Comparison of ENCODE assay signal across 30 cellular contexts in the genomic region with DNA sequence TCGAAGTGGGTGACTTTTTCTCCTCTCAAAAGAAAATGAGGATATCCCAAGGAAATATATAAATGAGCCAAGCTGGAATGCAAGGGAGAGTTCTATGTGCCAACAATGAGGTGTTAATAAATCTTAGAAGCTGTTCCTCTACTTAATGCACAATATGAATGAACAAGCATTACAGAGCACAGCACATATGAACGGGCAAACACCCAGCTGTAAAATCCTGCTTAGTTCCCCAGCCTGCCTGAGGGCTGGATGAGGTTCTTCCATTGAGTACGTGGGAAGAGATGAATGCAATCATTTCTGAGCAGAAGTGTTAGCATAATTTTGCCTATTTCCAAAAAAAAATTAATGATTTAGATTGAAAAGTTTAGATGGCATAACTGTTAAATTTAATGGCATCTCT.
"Had no signal": no experiment of that assay in that cellular context is flagged by ENCODE, and none has a peak within 500 bp of the region (broad histone marks: within the 10 kb centered on the region; RNA-seq: fewer than 3 reads in every experiment).

No MANE protein-coding gene starts in this region.

- DNase-seq: activated effector memory CD4-positive, alpha-beta T cell treated with anti-CD3 and anti-CD28 coated beads, Interleukin-2, amount 50 U/mL, for 16 hours; activated effector memory CD4-positive, alpha-beta T cell treated with Interleukin-2 at 50 U/mL for 16 hours; activated gamma-delta T cell; activated gamma-delta T cell treated with Interleukin-2 at 50 U/mL for 16 hours; activated naive CD4-positive, alpha-beta T cell; activated naive CD4-positive, alpha-beta T cell treated with anti-CD3 and anti-CD28 coated beads for 36 hours; activated naive CD4-positive, alpha-beta T cell treated with anti-CD3 and anti-CD28 coated beads, Interleukin-2, amount 10 ng/mL, durations not matched to agents 7 days and 5 days; activated naive CD4-positive, alpha-beta T cell treated with anti-CD3 and anti-CD28 coated beads, Interleukin-2, amount 50 U/mL, for 16 hours; activated naive CD4-positive, alpha-beta T cell treated with Interleukin-2 at 50 U/mL for 16 hours; activated naive CD8-positive, alpha-beta T cell treated with anti-CD3 and anti-CD28 coated beads for 36 hours; activated naive CD8-positive, alpha-beta T cell treated with anti-CD3 and anti-CD28 coated beads, Interleukin-2, amount 10 ng/mL, durations not matched to agents 7 days and 5 days; activated naive CD8-positive, alpha-beta T cell treated with anti-CD3 and anti-CD28 coated beads, Interleukin-2, amount 50 U/mL, for 24 hours; activated T-cell treated with anti-CD3 and anti-CD28 coated beads, Interleukin-2, amount 50 U/mL, for 1 hour; activated T-cell treated with anti-CD3 and anti-CD28 coated beads, Interleukin-2, amount 50 U/mL, for 24 hours; activated T-cell treated with anti-CD3 and anti-CD28 coated beads, Interleukin-2, amount 50 U/mL, for 4 hours; activated T-cell treated with anti-CD3 and anti-CD28 coated beads, Interleukin-2, amount 50 U/mL, for 48 hours; activated T-cell treated with anti-CD3 and anti-CD28 coated beads, Interleukin-2, amount 50 U/mL, for 72 hours; adrenal gland; amniotic stem cell; anterior cingulate cortex; aorta; body of pancreas; brain microvascular endothelial cell; central memory CD4-positive, alpha-beta T cell; cerebellar nuclear complex had no signal

- H3K27ac ChIP-seq: adrenal gland, ascending aorta, body of pancreas, brain microvascular endothelial cell, breast epithelium, cardiac muscle cell had no signal

- H3K4me3 ChIP-seq: adrenal gland, ascending aorta, body of pancreas, breast epithelium, cardiac muscle cell had no signal

- H3K27me3 ChIP-seq: adrenal gland, ascending aorta, body of pancreas, brain microvascular endothelial cell, breast epithelium, cardiac muscle cell had no signal

- H3K36me3 ChIP-seq: breast epithelium had no signal

- ATAC-seq: activated naive CD4-positive, alpha-beta T cell treated with anti-CD3 and anti-CD28 coated beads, Interleukin-2, amount 50 U/mL, for 72 hours; activated naive CD8-positive, alpha-beta T cell treated with anti-CD3 and anti-CD28 coated beads, Interleukin-2, amount 50 U/mL, for 24 hours; activated T-cell treated with anti-CD3 and anti-CD28 coated beads, Interleukin-2, amount 50 U/mL, for 4 hours; activated T-cell treated with anti-CD3 and anti-CD28 coated beads, Interleukin-2, amount 50 U/mL, for 72 hours; activated T-helper 17 cell treated with anti-CD3 and anti-CD28 coated beads, Interleukin-2, amount 50 U/mL, for 72 hours; body of pancreas had no signal

- H3K4me1 ChIP-seq: ascending aorta, breast epithelium had no signal
